In the genomic region with DNA sequence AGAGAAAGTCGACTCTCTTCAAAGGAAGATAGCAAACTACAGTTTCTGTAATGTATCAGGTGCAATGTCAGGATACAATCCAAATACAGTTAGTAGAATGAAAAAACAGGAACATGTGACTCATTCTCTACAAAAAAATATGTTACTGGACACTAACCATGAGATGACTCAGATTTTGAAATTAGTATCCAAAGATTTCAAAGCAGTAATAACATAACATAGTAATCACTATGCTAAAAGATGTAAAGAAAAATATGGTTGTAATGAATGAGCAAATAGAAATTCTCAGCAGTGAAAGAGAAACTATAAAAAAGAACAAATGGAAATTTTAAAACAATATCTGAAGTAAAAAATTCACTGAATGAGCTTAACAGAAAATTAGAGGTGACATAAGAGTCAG, we compare ENCODE assay signal across 25 cellular contexts. TPM values are rescaled to one million over a fixed set of nuclear protein-coding genes. Genes with fewer than 3 reads are reported as not detected.
DNase-seq lines count a peak whose midpoint lies in the region; ATAC-seq, FAIRE-seq and TF ChIP-seq lines count a peak whose summit lies in the region.
"Had no signal": no experiment of that assay in that cellular context is flagged by ENCODE, and none has a peak within 500 bp of the region (broad histone marks: within the 10 kb centered on the region; RNA-seq: fewer than 3 reads in every experiment).

No MANE protein-coding gene starts in this region.

- dilution Hi-C loops in IMR-90 (cut with HindIII; ENCODE audit: low sequenced_read_pairs, unreplicated experiment) = no loop called here

- H3K4me1 ChIP-seq in IMR-90 (ENCODE audit: control insufficient read depth, insufficient read depth, low read length) = no peaks in the 10 kb centered on the region
- H3K4me1 ChIP-seq in astrocyte (ENCODE audit: insufficient read depth, low read length) = no peaks in the 10 kb centered on the region
- H3K4me1 ChIP-seq in lower lobe of right lung = no peaks in the 10 kb centered on the region
- no peaks in the 10 kb centered on the region for H3K4me1 ChIP-seq in right lobe of liver
- H3K4me1 ChIP-seq: BE2C, Caco-2 had no signal

- H3K4me1 Mint-ChIP-seq in astrocyte (ENCODE audit: low read depth, unreplicated experiment) = no peaks in the 10 kb centered on the region
- H3K4me1 Mint-ChIP-seq: activated naive CD4-positive, alpha-beta T cell treated with anti-CD3 and anti-CD28 coated beads, Interleukin-2, amount 50 U/mL, for 24 hours had no signal

- H3K79me2 ChIP-seq in astrocyte (ENCODE audit: insufficient read depth, low read length) = no peaks in the 10 kb centered on the region

- intact Hi-C loops in IMR-90 (cut with micrococcal nuclease) = no loop called here
- intact Hi-C loops in lower lobe of right lung (cut with DNase I) = no loop called here
- intact Hi-C loops in right lobe of liver (cut with DNase I) = no loop called here

- no TSS peak for BruUV-seq in IMR-90 (replicated peaks; lab: Mats Ljungman, UMichigan)

- no peak overlapping the region for H3K4me3 Mint-ChIP-seq in astrocyte (ENCODE audit: unreplicated experiment)

- no peak overlapping the region for H2BK15ac ChIP-seq in IMR-90 (ENCODE audit: low read depth, low read length)

- peaks cover 8% of the 10 kb centered on the region for H3K36me3 Mint-ChIP-seq in astrocyte (ENCODE audit: low read depth, unreplicated experiment)

- no peak overlapping the region for H2AFZ ChIP-seq in IMR-90 (replicated peaks; ENCODE audit: low read length, poor library complexity)
- H2AFZ ChIP-seq in astrocyte (ENCODE audit: low read depth, low read length) = no peak overlapping the region

- H3K18ac ChIP-seq in IMR-90 (ENCODE audit: low read depth, low read length) = no peak overlapping the region

- no peak for TF ChIP-seq RAD21 in IMR-90 (IDR thresholded peaks at IDR 0.05; ENCODE audit: low read length)

- H3K36me3 ChIP-seq in IMR-90 (ENCODE audit: control insufficient read depth, insufficient read depth, low read length) = peaks cover 3% of the 10 kb centered on the region; the same call in 1 of the 2 replicates
- no peaks in the 10 kb centered on the region for H3K36me3 ChIP-seq in astrocyte (ENCODE audit: insufficient read depth, low read length)
- H3K36me3 ChIP-seq in lower lobe of right lung = no peaks in the 10 kb centered on the region
- H3K36me3 ChIP-seq in right lobe of liver = no peaks in the 10 kb centered on the region
- H3K36me3 ChIP-seq: BE2C had no signal

- H3K9me3 ChIP-seq in IMR-90 (ENCODE audit: control insufficient read depth, insufficient read depth, low read length) = peaks cover 7% of the 10 kb centered on the region
- H3K9me3 ChIP-seq in astrocyte (ENCODE audit: insufficient read depth, low read depth, low read length) = no peaks in the 10 kb centered on the region
- peaks cover 11% of the 10 kb centered on the region for H3K9me3 ChIP-seq in lower lobe of right lung
- peaks cover 0 to 9% (median 1%) of the 10 kb centered on the region in 4 donors for H3K9me3 ChIP-seq in right lobe of liver
- H3K9me3 ChIP-seq: BE2C had no signal

- H3K27ac ChIP-seq in IMR-90 (ENCODE audit: insufficient read depth, low read length) (no peak overlapping the region), astrocyte (ENCODE audit: low read depth, low read length) (no peak overlapping the region), lower lobe of right lung (no peak overlapping the region), right lobe of liver (no peak overlapping the region)
- H3K27ac ChIP-seq: coronary artery had no signal

- H3K79me1 ChIP-seq in IMR-90 (ENCODE audit: low read depth in 1 of 2, low read length in 2 of 2) = no peaks in the 10 kb centered on the region

- no peak for TF ChIP-seq POLR2A in IMR-90 (IDR thresholded peaks at IDR 0.05; ENCODE audit: low read depth, low read length)
- no peak for TF ChIP-seq POLR2A in right lobe of liver (IDR thresholded peaks at IDR 0.05)

- H3K4me2 ChIP-seq in IMR-90 (ENCODE audit: low read depth, low read length) (no peak overlapping the region), astrocyte (ENCODE audit: low read length) (no peak overlapping the region)

- H3K27me3 ChIP-seq in IMR-90 (ENCODE audit: control insufficient read depth, insufficient read depth, low read length) = no peaks in the 10 kb centered on the region
- no peaks in the 10 kb centered on the region for H3K27me3 ChIP-seq in astrocyte (ENCODE audit: insufficient read depth, low read length)
- no peaks in the 10 kb centered on the region for H3K27me3 ChIP-seq in lower lobe of right lung (ENCODE audit: low read depth)
- H3K27me3 ChIP-seq in right lobe of liver = no peaks in the 10 kb centered on the region
- H3K27me3 ChIP-seq: BE2C had no signal

- H3K27me3 Mint-ChIP-seq in astrocyte (ENCODE audit: low read depth, unreplicated experiment) = no peaks in the 10 kb centered on the region
- H3K27me3 Mint-ChIP-seq: activated naive CD4-positive, alpha-beta T cell treated with anti-CD3 and anti-CD28 coated beads, Interleukin-2, amount 50 U/mL, for 24 hours had no signal

- H4K8ac ChIP-seq in IMR-90 (ENCODE audit: low read depth in 2 of 2, low read length in 2 of 2) = no peak overlapping the region

- no peak overlapping the region for H2BK120ac ChIP-seq in IMR-90 (ENCODE audit: low read depth, low read length)

- POLR2A ChIA-PET in IMR-90 (lab: Charles Lee; ENCODE audit: unreplicated experiment) (no interaction called here), GM10248 (lab: Yijun Ruan, JAX) (no interaction called here)

- no peak overlapping the region for H3K4ac ChIP-seq in IMR-90 (ENCODE audit: low read depth, low read length)

- no CpG with 5 or more reads among the region's 1 CpG for WGBS in IMR-90 (ENCODE audit: extremely low coverage in 2 of 2, insufficient read length in 1 of 2), 2 experiments
- 83% methylated on average over 1 of the region's 1 CpG for WGBS in right lobe of liver (ENCODE audit: insufficient coverage, low coverage, low lambda C conversion rate, missing lambda C conversion rate)

- no peak for TF ChIP-seq CTCF in IMR-90 (conservative IDR thresholded peaks at IDR 0.05; ENCODE audit: low read depth, low read length)
- TF ChIP-seq CTCF in astrocyte (IDR thresholded peaks at IDR 0.05; ENCODE audit: insufficient read depth, low read depth, low read length) = no peak
- no peak for TF ChIP-seq CTCF in lower lobe of right lung (IDR thresholded peaks at IDR 0.05)
- no peak for TF ChIP-seq CTCF in GM10248 (IDR thresholded peaks at IDR 0.05; ENCODE audit: control extremely low read depth, extremely low read depth, low read depth, missing control alignments)
- TF ChIP-seq CTCF in right lobe of liver (IDR thresholded peaks at IDR 0.05) = no peak

- H3K9ac ChIP-seq in IMR-90 (ENCODE audit: low read depth, low read length) (no peak overlapping the region), astrocyte (ENCODE audit: low read length) (no peak overlapping the region)

- H4K91ac ChIP-seq in IMR-90 (ENCODE audit: insufficient read depth, low read depth, low read length) = no peak overlapping the region

- H4K5ac ChIP-seq in IMR-90 (ENCODE audit: low read depth, low read length) = no peak overlapping the region

- CTCF ChIA-PET in IMR-90 (lab: Yijun Ruan, JAX) (no interaction called here), GM10248 (lab: Yijun Ruan, JAX) (interaction anchor here (1.2 to 2.1 kb wide), 3 partner anchors 12 to 609 kb away, joined by 3 to 5 read pairs (median 4); no protein-coding TSS in a partner anchor)

- no peak overlapping the region for H3K56ac ChIP-seq in IMR-90 (ENCODE audit: extremely low read depth, insufficient read depth, low read length)

- peak; percentile 5 for FAIRE-seq in astrocyte (lab: Jason Lieb, UNC)
- FAIRE-seq: endometrium, H1 had no signal

- no peak overlapping the region for H2BK20ac ChIP-seq in IMR-90 (ENCODE audit: low read depth, low read length)

- H3K14ac ChIP-seq in IMR-90 (replicated peaks; ENCODE audit: low read depth, low read length) = no peak overlapping the region

- H3K27ac Mint-ChIP-seq in astrocyte (ENCODE audit: unreplicated experiment) = no peak overlapping the region
- H3K27ac Mint-ChIP-seq: activated naive CD4-positive, alpha-beta T cell treated with anti-CD3 and anti-CD28 coated beads, Interleukin-2, amount 50 U/mL, for 24 hours had no signal

- no peak overlapping the region for H3K23ac ChIP-seq in IMR-90 (ENCODE audit: low read depth, low read length)

- in situ Hi-C loops in IMR-90 (cut with MboI; ENCODE audit: low sequenced_read_pairs) = loop anchor here (25.0 kb wide), 1 partner anchor 960 kb away; a partner anchor contains a TSS

- H3K4me3 ChIP-seq in IMR-90 (ENCODE audit: insufficient read depth, low read depth, low read length) (no peak overlapping the region), astrocyte (ENCODE audit: insufficient read depth, low read depth, low read length) (no peak overlapping the region), lower lobe of right lung (no peak overlapping the region), right lobe of liver (no peak overlapping the region)
- H3K4me3 ChIP-seq: coronary artery had no signal

- H2BK5ac ChIP-seq in IMR-90 (ENCODE audit: low read depth, low read length, poor library complexity, severe bottlenecking) = no peak overlapping the region

- ATAC-seq in IMR-90 (ENCODE audit: low read depth) (no peak), lower lobe of right lung (no peak), right lobe of liver (no peak)
- ATAC-seq: left lobe of liver, Right ventricle myocardium inferior had no signal

- no peaks in the 10 kb centered on the region for H3K9me1 ChIP-seq in IMR-90 (ENCODE audit: insufficient read depth, low read length)

- H4K20me1 ChIP-seq in IMR-90 (ENCODE audit: insufficient read depth, low read length) (no peaks in the 10 kb centered on the region), astrocyte (ENCODE audit: insufficient read depth, low read length) (no peaks in the 10 kb centered on the region)

- no peak overlapping the region for H2AK5ac ChIP-seq in IMR-90 (ENCODE audit: low read depth, low read length)

- H2AK9ac ChIP-seq in IMR-90 (replicated peaks; ENCODE audit: low read depth, low read length, poor library complexity) = no peak overlapping the region

- peaks cover 20% of the 10 kb centered on the region for H3K9me3 Mint-ChIP-seq in astrocyte (ENCODE audit: unreplicated experiment)

- peak; percentile 11 for DNase-seq in GM04503 (ENCODE audit: low read depth)
- DNase-seq in IMR-90 = peak; percentile 73
- peak; percentile 38 for DNase-seq in astrocyte (ENCODE audit: low read depth)
- DNase-seq in fibroblast of the conjunctiva (ENCODE audit: low read depth) = peak; percentile 21
- no peak for DNase-seq in lower lobe of right lung
- no peak for DNase-seq in GM10248 (ENCODE audit: extremely low spot score)
- no peak for DNase-seq in activated CD8-positive, alpha-beta memory T cell treated with anti-CD3 and anti-CD28 coated beads for 24 hours
- no peak for DNase-seq in right lobe of liver
- DNase-seq: activated CD4-positive, alpha-beta T cell treated with anti-CD3 and anti-CD28 coated beads, Interleukin-2, amount 50 U/mL, for 1 hour; BE2C; Caco-2; MM.1S; NCI-H187 treated with DMSO at 0.1 percent for 48 hours; NCI-H446; T-helper 1 cell had no signal

TF ChIP-seq in IMR-90, 13 proteins besides CTCF, POLR2A, EP300 and RAD21 (continues in another document):
- no peak for TF ChIP-seq MXI1 (IDR thresholded peaks at IDR 0.05; ENCODE audit: borderline replicate concordance, low read depth, low read length)

RNA-seq across cellular contexts. Expression of a gene that starts 42.3 kb away (rescaled TPM):
- total RNA-seq in IMR-90 (2012; rRNA removed) (not detected in 2 replicates), astrocyte (not detected in 2 replicates), lower lobe of right lung (0.15 TPM), right lobe of liver (not detected)
- polyA plus RNA-seq in IMR-90 (2012; rRNA removed) = 0.03 TPM in 1 of 2 replicates, not detected in the other
- not detected in 2 replicates for polyA plus RNA-seq in IMR-90 (2012; cell fraction: cytosol; rRNA removed)
- 0.13 TPM in 1 of 2 replicates, not detected in the other for polyA plus RNA-seq in IMR-90 (2012; cell fraction: nucleus; rRNA removed; ENCODE audit: low replicate concordance)
- total RNA-seq: Caco-2, H1, left lobe of liver, posterior vena cava, Right ventricle myocardium inferior, subcutaneous adipose tissue, urinary bladder had no signal
- polyA plus RNA-seq: H1, neural cell had no signal

Comparison
In these comparisons a context has a peak if more than half of its experiments do, and no peak if none do; other contexts are left out.
1. DNase-seq: peak in GM04503 (single experiment), IMR-90 (single experiment), astrocyte (single experiment) and fibroblast of the conjunctiva (single experiment); none in lower lobe of right lung (single experiment), GM10248 (single experiment), activated CD8-positive, alpha-beta memory T cell treated with anti-CD3 and anti-CD28 coated beads for 24 hours (single experiment) and right lobe of liver (0 of 3).